Comparison of ENCODE assay signal across 22 cellular contexts in the genomic region with DNA sequence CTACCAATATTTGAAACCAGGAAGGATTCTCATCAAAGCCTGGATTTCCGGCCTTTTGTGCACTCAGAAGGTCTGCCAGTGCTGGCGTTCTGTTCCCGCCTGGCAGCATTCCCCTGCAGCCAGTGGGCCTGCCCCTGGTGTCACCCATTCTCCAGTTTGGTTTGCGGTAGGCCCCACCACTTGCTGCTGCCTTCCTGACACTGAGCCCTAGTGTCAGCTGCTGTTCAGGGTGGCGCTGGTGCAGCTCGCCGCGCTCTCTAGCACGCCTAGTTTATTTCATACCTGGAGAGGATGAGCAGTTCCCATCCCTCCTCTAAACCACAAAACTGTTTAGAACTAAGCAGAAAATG.
"Had no signal": no experiment of that assay in that cellular context is flagged by ENCODE, and none has a peak within 500 bp of the region (broad histone marks: within the 10 kb centered on the region; RNA-seq: fewer than 3 reads in every experiment).

No MANE protein-coding gene starts in this region.

- FAIRE-seq: bronchial epithelial cell had no signal

- ATAC-seq: gastroesophageal sphincter, left colon had no signal

- H3K27ac ChIP-seq: epithelial cell of prostate, prostate gland, thyroid gland had no signal

- DNase-seq: activated CD4-positive, alpha-beta T cell treated with anti-CD3 and anti-CD28 coated beads for 4 hours; activated CD4-positive, alpha-beta T cell treated with anti-CD3 and anti-CD28 coated beads, Interleukin-2, amount 50 U/mL, for 48 hours; activated CD4-positive, CD25-positive, alpha-beta regulatory T cell; activated gamma-delta T cell treated with Interleukin-2 at 50 U/mL for 16 hours; activated T-cell treated with anti-CD3 and anti-CD28 coated beads for 4 hours; amniotic stem cell; cerebellar nuclear complex; cortex of kidney; naive B cell; occipital lobe; stimulated activated CD4-positive, alpha-beta T cell treated with anti-CD3 and anti-CD28 coated beads, Interleukin-12 subunit alpha, Interleukin-12 subunit beta, amount 100 ng/mL, for 4 hours; stimulated activated CD4-positive, alpha-beta T cell treated with anti-CD3 and anti-CD28 coated beads, Interleukin-4, amount 100 ng/mL, for 4 hours; substantia nigra; T-helper 1 cell; T-helper 9 cell; thyroid gland had no signal

- H3K4me3 ChIP-seq: gastroesophageal sphincter, lung, prostate gland, thyroid gland had no signal

- H3K4me1 ChIP-seq: prostate gland, thyroid gland had no signal

- H3K27me3 ChIP-seq: gastroesophageal sphincter, thyroid gland had no signal

- H3K9me3 ChIP-seq: gastroesophageal sphincter, prostate gland, thyroid gland had no signal
